Comparison of ENCODE assay signal across 13 cellular contexts in the genomic region with DNA sequence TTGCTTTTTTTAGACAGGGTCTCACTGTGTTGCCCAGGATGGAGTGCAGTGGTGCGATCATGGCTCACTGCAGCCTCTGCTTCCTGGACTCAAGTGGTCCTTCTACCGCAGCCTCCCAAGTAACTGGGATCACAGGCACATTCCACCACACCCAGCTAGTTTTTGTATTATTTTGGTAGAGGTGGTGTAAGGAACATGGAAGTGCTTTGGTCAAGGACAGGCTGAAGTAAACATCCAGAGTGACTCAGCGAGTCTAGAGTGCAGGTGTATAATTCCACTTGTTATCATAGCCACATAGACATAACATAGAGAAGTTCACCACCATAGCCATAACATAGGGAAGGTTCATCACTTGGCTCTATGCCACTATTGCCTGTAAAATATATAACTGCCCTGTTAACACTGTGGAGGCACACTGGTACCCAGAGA.
DNase-seq lines count a peak whose midpoint lies in the region; ATAC-seq lines count a peak whose summit lies in the region.
"Had no signal": no experiment of that assay in that cellular context is flagged by ENCODE, and none has a peak within 500 bp of the region (broad histone marks: within the 10 kb centered on the region; RNA-seq: fewer than 3 reads in every experiment).

No MANE protein-coding gene starts in this region.

- no peaks in the 10 kb centered on the region for H3K79me2 ChIP-seq in mesendoderm (ENCODE audit: control insufficient read depth, insufficient read depth, low read length)

- WGBS in mesendoderm (ENCODE audit: extremely low coverage, insufficient coverage, low lambda C conversion rate) = no CpG with 5 or more reads among the region's 3 CpGs

- H3K9me3 Mint-ChIP-seq in activated T-helper 17 cell treated with anti-CD3 and anti-CD28 coated beads, Interleukin-2, amount 50 U/mL, for 72 hours = no peaks in the 10 kb centered on the region
- H3K9me3 Mint-ChIP-seq: activated T-cell treated with anti-CD3 and anti-CD28 coated beads, Interleukin-2, amount 50 U/mL, for 24 hours; dendritic cell treated with granulocyte-macrophage colony-stimulating factor and Interleukin-4, amounts not matched to agents 40 ng/mL and 50 ng/mL, for 4 days had no signal

- H3K4me1 Mint-ChIP-seq in activated T-helper 17 cell treated with anti-CD3 and anti-CD28 coated beads, Interleukin-2, amount 50 U/mL, for 72 hours = no peaks in the 10 kb centered on the region

- H2BK5ac ChIP-seq in mesendoderm (ENCODE audit: low read length) = no peak overlapping the region

- H3K36me3 Mint-ChIP-seq in activated T-helper 17 cell treated with anti-CD3 and anti-CD28 coated beads, Interleukin-2, amount 50 U/mL, for 72 hours (ENCODE audit: low read depth) = no peaks in the 10 kb centered on the region

- no peak overlapping the region for H3K56ac ChIP-seq in mesendoderm (ENCODE audit: low read length)

- H3K27me3 ChIP-seq in mesendoderm (ENCODE audit: insufficient read depth, low read length, poor library complexity) = no peaks in the 10 kb centered on the region

- H4K5ac ChIP-seq in mesendoderm (ENCODE audit: low read length) = no peak overlapping the region

- no peak overlapping the region for H3K27ac ChIP-seq in mesendoderm (ENCODE audit: low read depth, low read length)
- H3K27ac ChIP-seq: VCaP had no signal

- no peaks in the 10 kb centered on the region for H3K4me1 ChIP-seq in mesendoderm (ENCODE audit: control insufficient read depth, low read depth, low read length)

- H3K4me3 Mint-ChIP-seq in activated T-helper 17 cell treated with anti-CD3 and anti-CD28 coated beads, Interleukin-2, amount 50 U/mL, for 72 hours = no peak overlapping the region
- H3K4me3 Mint-ChIP-seq: activated T-cell treated with anti-CD3 and anti-CD28 coated beads, Interleukin-2, amount 50 U/mL, for 24 hours; dendritic cell treated with granulocyte-macrophage colony-stimulating factor and Interleukin-4, amounts not matched to agents 40 ng/mL and 50 ng/mL, for 4 days had no signal

- H3K9ac ChIP-seq in mesendoderm (ENCODE audit: low read length) = no peak overlapping the region

- H3K27me3 Mint-ChIP-seq in activated T-helper 17 cell treated with anti-CD3 and anti-CD28 coated beads, Interleukin-2, amount 50 U/mL, for 72 hours = peaks cover 7% of the 10 kb centered on the region
- H3K27me3 Mint-ChIP-seq: dendritic cell treated with granulocyte-macrophage colony-stimulating factor and Interleukin-4, amounts not matched to agents 40 ng/mL and 50 ng/mL, for 4 days had no signal

- no peak overlapping the region for H3K18ac ChIP-seq in mesendoderm (ENCODE audit: low read length)

- no peak overlapping the region for H3K4me3 ChIP-seq in mesendoderm (ENCODE audit: low read length)

- no peak overlapping the region for H2BK120ac ChIP-seq in mesendoderm (ENCODE audit: low read depth, low read length)

- no peak overlapping the region for H3K4ac ChIP-seq in mesendoderm (ENCODE audit: low read depth, low read length)

- ATAC-seq in GM19455 (IDR thresholded peaks at IDR 0.05; ENCODE audit: unreplicated experiment) = peak; percentile 33
- ATAC-seq in HG02870 (IDR thresholded peaks at IDR 0.05; ENCODE audit: unreplicated experiment) = peak; percentile 33
- peak; percentile 18 for ATAC-seq in activated T-helper 17 cell treated with anti-CD3 and anti-CD28 coated beads, Interleukin-2, amount 50 U/mL, for 72 hours (replicated peaks)

- H3K79me1 ChIP-seq in mesendoderm (ENCODE audit: low read length) = no peaks in the 10 kb centered on the region

- no peak overlapping the region for H3K27ac Mint-ChIP-seq in activated T-helper 17 cell treated with anti-CD3 and anti-CD28 coated beads, Interleukin-2, amount 50 U/mL, for 72 hours
- H3K27ac Mint-ChIP-seq: activated T-cell treated with anti-CD3 and anti-CD28 coated beads, Interleukin-2, amount 50 U/mL, for 24 hours; dendritic cell treated with granulocyte-macrophage colony-stimulating factor and Interleukin-4, amounts not matched to agents 40 ng/mL and 50 ng/mL, for 4 days had no signal

- H3K36me3 ChIP-seq in mesendoderm (ENCODE audit: control insufficient read depth, insufficient read depth, low read length) = no peaks in the 10 kb centered on the region

- DNase-seq in renal cortical epithelial cell (ENCODE audit: low read depth) = peak; percentile 11
- no peak for DNase-seq in activated CD4-positive, alpha-beta T cell treated with anti-CD3 and anti-CD28 coated beads, Interleukin-2, amount 50 U/mL, for 1 hour
- DNase-seq in mesendoderm = no peak
- DNase-seq in T1000 (lab: John Stamatoyannopoulos, UW) = no peak
- DNase-seq: activated T-cell treated with anti-CD3 and anti-CD28 coated beads, Interleukin-2, amount 50 U/mL, for 24 hours; C1 segment of cervical spinal cord; NCI-H1417 treated with DMSO at 0.1 percent for 48 hours; stimulated activated CD4-positive, alpha-beta T cell treated with anti-CD3 and anti-CD28 coated beads, Interleukin-4, amount 100 ng/mL, for 1 hour had no signal

- H3K4me2 ChIP-seq in mesendoderm (ENCODE audit: low read length) = no peak overlapping the region

- no peak overlapping the region for H4K8ac ChIP-seq in mesendoderm (ENCODE audit: low read depth, low read length)

- no peak overlapping the region for H2BK15ac ChIP-seq in mesendoderm (replicated peaks; ENCODE audit: low read depth)

- no peak overlapping the region for H2AK5ac ChIP-seq in mesendoderm (ENCODE audit: low read length)

- no peak overlapping the region for H3K23ac ChIP-seq in mesendoderm (ENCODE audit: low read length)
